8 cellular contexts compared by ENCODE assay signal in genomic region chr4:113316879-113317278, GRCh38.
A peak's percentile ranks its signal among the peaks of the same experiment; 100 is the strongest.
DNase-seq lines count a peak whose midpoint lies in the region; ATAC-seq and TF ChIP-seq lines count a peak whose summit lies in the region.

No MANE protein-coding gene starts in this region.

- DNase-seq in activated naive CD8-positive, alpha-beta T cell treated with anti-CD3 and anti-CD28 coated beads, Interleukin-2, amount 50 U/mL, for 24 hours, result peak; percentile 3
- DNase-seq in endodermal cell, result no peak
- DNase-seq in NCI-H187 treated with DMSO at 0.1 percent for 48 hours (lab: John Stamatoyannopoulos, UW), result no peak
- DNase-seq in NCI-H510A (lab: John Stamatoyannopoulos, UW), result no peak
- DNase-seq in GF-D8 (lab: John Stamatoyannopoulos, UW), result no peak

- peaks cover 9% of the 10 kb centered on the region for H3K27me3 Mint-ChIP-seq in activated naive CD8-positive, alpha-beta T cell treated with anti-CD3 and anti-CD28 coated beads, Interleukin-2, amount 50 U/mL, for 24 hours
- H3K27me3 Mint-ChIP-seq in endodermal cell (ENCODE audit: insufficient read depth), result no peaks in the 10 kb centered on the region

- H3K4me1 ChIP-seq in BLaER1 (peaks cover 19% of the 10 kb centered on the region), endodermal cell (ENCODE audit: control insufficient read depth, insufficient read depth, low read length) (no peaks in the 10 kb centered on the region)

- H3K27me3 ChIP-seq in BLaER1, result no peaks in the 10 kb centered on the region
- no peaks in the 10 kb centered on the region for H3K27me3 ChIP-seq in endodermal cell (ENCODE audit: control insufficient read depth, insufficient read depth, low read length, poor library complexity, severe bottlenecking)

- H3K9me3 ChIP-seq in BLaER1 (no peaks in the 10 kb centered on the region), endodermal cell (ENCODE audit: control insufficient read depth, low read length) (no peaks in the 10 kb centered on the region)

- H3K4me3 Mint-ChIP-seq in activated naive CD8-positive, alpha-beta T cell treated with anti-CD3 and anti-CD28 coated beads, Interleukin-2, amount 50 U/mL, for 24 hours, result no peak overlapping the region
- no peak overlapping the region for H3K4me3 Mint-ChIP-seq in endodermal cell

- H3K27ac Mint-ChIP-seq in activated naive CD8-positive, alpha-beta T cell treated with anti-CD3 and anti-CD28 coated beads, Interleukin-2, amount 50 U/mL, for 24 hours, result no peak overlapping the region
- H3K27ac Mint-ChIP-seq in endodermal cell, result no peak overlapping the region

- H3K27ac ChIP-seq in BLaER1 (peak overlapping the region; percentile 44; the same call in 1 of the 2 replicates), endodermal cell (ENCODE audit: low read depth, low read length) (no peak overlapping the region)

- H3K9ac ChIP-seq in BLaER1 (no peak overlapping the region), endodermal cell (ENCODE audit: extremely low read depth, low read length, poor library complexity, severe bottlenecking) (no peak overlapping the region)

- peaks cover 6% of the 10 kb centered on the region for H3K4me1 Mint-ChIP-seq in activated naive CD8-positive, alpha-beta T cell treated with anti-CD3 and anti-CD28 coated beads, Interleukin-2, amount 50 U/mL, for 24 hours
- H3K4me1 Mint-ChIP-seq in endodermal cell, result no peaks in the 10 kb centered on the region

- peak overlapping the region; percentile 70 for H3K4me2 ChIP-seq in BLaER1

- H3K9me3 Mint-ChIP-seq in activated naive CD8-positive, alpha-beta T cell treated with anti-CD3 and anti-CD28 coated beads, Interleukin-2, amount 50 U/mL, for 24 hours, result no peaks in the 10 kb centered on the region
- no peaks in the 10 kb centered on the region for H3K9me3 Mint-ChIP-seq in endodermal cell

- no peaks in the 10 kb centered on the region for H3K36me3 ChIP-seq in BLaER1
- peaks cover 73% of the 10 kb centered on the region for H3K36me3 ChIP-seq in endodermal cell (ENCODE audit: control insufficient read depth, insufficient read depth, low read length)

- H3K4me3 ChIP-seq in BLaER1, result no peak overlapping the region; the same call in 1 of the 2 replicates
- H3K4me3 ChIP-seq in endodermal cell (ENCODE audit: low read length), result no peak overlapping the region

- WGBS in endodermal cell (ENCODE audit: insufficient coverage in 1 of 2, insufficient read length in 1 of 2), 2 experiments, result 88 to 92% methylated on average over 2 to 4 of the region's 4 CpGs

- H3K36me3 Mint-ChIP-seq in activated naive CD8-positive, alpha-beta T cell treated with anti-CD3 and anti-CD28 coated beads, Interleukin-2, amount 50 U/mL, for 24 hours (ENCODE audit: low read depth), result no peaks in the 10 kb centered on the region
- H3K36me3 Mint-ChIP-seq in endodermal cell (ENCODE audit: low read depth), result peaks cover 48% of the 10 kb centered on the region

- no peak for TF ChIP-seq CTCF in endodermal cell (conservative IDR thresholded peaks at IDR 0.05)

- no peaks in the 10 kb centered on the region for H4K20me1 ChIP-seq in BLaER1

- ATAC-seq in GM19025 (IDR thresholded peaks at IDR 0.05; ENCODE audit: low read depth, unreplicated experiment) (peak; percentile 93), HG03060 (IDR thresholded peaks at IDR 0.05; ENCODE audit: low read depth, unreplicated experiment) (peak; percentile 82)
- ATAC-seq in activated naive CD8-positive, alpha-beta T cell treated with anti-CD3 and anti-CD28 coated beads, Interleukin-2, amount 50 U/mL, for 24 hours, result peak; percentile 80
